In the genomic region with DNA sequence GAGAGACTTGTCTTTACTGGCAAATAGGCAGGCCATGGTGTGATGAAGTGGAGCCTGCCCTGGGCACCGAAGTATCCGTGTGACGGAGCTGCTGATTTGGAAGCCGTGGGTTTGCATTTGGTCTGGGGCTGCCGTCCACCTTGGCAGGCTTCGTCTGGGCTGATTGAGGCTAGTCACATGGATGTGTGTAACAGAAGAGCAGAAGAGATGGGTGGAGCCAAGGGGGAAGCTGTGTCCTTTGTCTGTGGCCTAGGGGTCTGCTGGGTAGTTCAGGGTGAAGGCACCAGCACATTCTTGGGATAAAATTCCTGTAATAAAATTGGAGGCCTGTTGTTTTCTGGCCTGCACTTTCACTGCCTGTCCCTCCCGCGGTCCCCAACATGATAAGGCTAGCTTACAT, we compare ENCODE assay signal across 20 cellular contexts.
"Had no signal": no experiment of that assay in that cellular context is flagged by ENCODE, and none has a peak within 500 bp of the region (broad histone marks: within the 10 kb centered on the region; RNA-seq: fewer than 3 reads in every experiment).

No MANE protein-coding gene starts in this region.

- H3K27ac ChIP-seq: neural progenitor cell, psoas muscle, right atrium auricular region, stomach, suprapubic skin, tibial nerve had no signal

- H3K27me3 ChIP-seq: neural progenitor cell, right atrium auricular region, stomach, suprapubic skin, tibial nerve had no signal

- H3K4me1 ChIP-seq: psoas muscle, right atrium auricular region, stomach, suprapubic skin, tibial nerve had no signal

- H3K27ac Mint-ChIP-seq: activated CD8-positive, alpha-beta T cell treated with anti-CD3 and anti-CD28 coated beads for 36 hours; activated naive CD4-positive, alpha-beta T cell treated with anti-CD3 and anti-CD28 coated beads, Interleukin-2, amount 10 ng/mL, durations not matched to agents 7 days and 5 days; neural progenitor cell had no signal

- H3K4me3 ChIP-seq: neural progenitor cell, psoas muscle, right atrium auricular region, stomach, suprapubic skin, tibial nerve had no signal

- H2AFZ ChIP-seq: neural progenitor cell had no signal

- H3K36me3 ChIP-seq: neural progenitor cell, right atrium auricular region had no signal

- H3K4me2 ChIP-seq: neural progenitor cell had no signal

- H3K9me3 Mint-ChIP-seq: activated CD4-positive, alpha-beta T cell treated with anti-CD3 and anti-CD28 coated beads, Interleukin-2, amount 10 ng/mL, durations not matched to agents 24 days and 14 days; activated CD8-positive, alpha-beta T cell treated with anti-CD3 and anti-CD28 coated beads for 36 hours; activated naive CD4-positive, alpha-beta T cell treated with anti-CD3 and anti-CD28 coated beads, Interleukin-2, amount 10 ng/mL, durations not matched to agents 7 days and 5 days; brain; neural progenitor cell had no signal

- H3K9me3 ChIP-seq: psoas muscle, right atrium auricular region, stomach, suprapubic skin, tibial nerve had no signal

- ATAC-seq: activated CD8-positive, alpha-beta memory T cell treated with anti-CD3 and anti-CD28 coated beads, Interleukin-2, amount 10 ng/mL, durations not matched to agents 7 days and 5 days; activated CD8-positive, alpha-beta T cell treated with anti-CD3 and anti-CD28 coated beads for 36 hours; esophagus mucosa; psoas muscle had no signal

- H3K4me1 Mint-ChIP-seq: activated CD4-positive, alpha-beta T cell treated with anti-CD3 and anti-CD28 coated beads, Interleukin-2, amount 10 ng/mL, durations not matched to agents 24 days and 14 days; activated CD8-positive, alpha-beta memory T cell treated with anti-CD3 and anti-CD28 coated beads, Interleukin-2, amount 10 ng/mL, durations not matched to agents 7 days and 5 days; activated naive CD4-positive, alpha-beta T cell treated with anti-CD3 and anti-CD28 coated beads, Interleukin-2, amount 10 ng/mL, durations not matched to agents 7 days and 5 days had no signal

- H3K9ac ChIP-seq: neural progenitor cell had no signal

- H3K27me3 Mint-ChIP-seq: activated CD4-positive, alpha-beta T cell treated with anti-CD3 and anti-CD28 coated beads, Interleukin-2, amount 10 ng/mL, durations not matched to agents 24 days and 14 days; activated CD8-positive, alpha-beta memory T cell treated with anti-CD3 and anti-CD28 coated beads, Interleukin-2, amount 10 ng/mL, durations not matched to agents 7 days and 5 days; activated CD8-positive, alpha-beta T cell treated with anti-CD3 and anti-CD28 coated beads for 36 hours; activated naive CD4-positive, alpha-beta T cell treated with anti-CD3 and anti-CD28 coated beads, Interleukin-2, amount 10 ng/mL, durations not matched to agents 7 days and 5 days had no signal

- DNase-seq: activated CD4-positive, alpha-beta T cell treated with anti-CD3 and anti-CD28 coated beads, Interleukin-2, amount 10 ng/mL, durations not matched to agents 24 days and 14 days; activated CD8-positive, alpha-beta memory T cell treated with anti-CD3 and anti-CD28 coated beads, Interleukin-2, amount 10 ng/mL, durations not matched to agents 7 days and 5 days; activated CD8-positive, alpha-beta T cell treated with anti-CD3 and anti-CD28 coated beads for 36 hours; activated effector memory CD4-positive, alpha-beta T cell treated with anti-CD3 and anti-CD28 coated beads, Interleukin-2, amount 50 U/mL, for 16 hours; activated naive CD4-positive, alpha-beta T cell treated with anti-CD3 and anti-CD28 coated beads, Interleukin-2, amount 10 ng/mL, durations not matched to agents 7 days and 5 days; activated T-cell treated with anti-CD3 and anti-CD28 coated beads for 4 hours; dermis blood vessel endothelial cell; effector CD8-positive, alpha-beta T cell; foreskin melanocyte; psoas muscle; stimulated activated CD4-positive, alpha-beta T cell treated with anti-CD3 and anti-CD28 coated beads, Interleukin-12 subunit alpha, Interleukin-12 subunit beta, amount 100 ng/mL, for 4 hours; stimulated activated CD4-positive, alpha-beta T cell treated with anti-CD3 and anti-CD28 coated beads, Interleukin-4, amount 100 ng/mL, for 4 hours; stomach; T-helper 9 cell had no signal

- H3K4me3 Mint-ChIP-seq: activated CD4-positive, alpha-beta T cell treated with anti-CD3 and anti-CD28 coated beads, Interleukin-2, amount 10 ng/mL, durations not matched to agents 24 days and 14 days; activated CD8-positive, alpha-beta memory T cell treated with anti-CD3 and anti-CD28 coated beads, Interleukin-2, amount 10 ng/mL, durations not matched to agents 7 days and 5 days; activated CD8-positive, alpha-beta T cell treated with anti-CD3 and anti-CD28 coated beads for 36 hours; activated naive CD4-positive, alpha-beta T cell treated with anti-CD3 and anti-CD28 coated beads, Interleukin-2, amount 10 ng/mL, durations not matched to agents 7 days and 5 days; brain; neural progenitor cell had no signal
